Comparison of ENCODE assay signal across 8 cellular contexts in the genomic region with DNA sequence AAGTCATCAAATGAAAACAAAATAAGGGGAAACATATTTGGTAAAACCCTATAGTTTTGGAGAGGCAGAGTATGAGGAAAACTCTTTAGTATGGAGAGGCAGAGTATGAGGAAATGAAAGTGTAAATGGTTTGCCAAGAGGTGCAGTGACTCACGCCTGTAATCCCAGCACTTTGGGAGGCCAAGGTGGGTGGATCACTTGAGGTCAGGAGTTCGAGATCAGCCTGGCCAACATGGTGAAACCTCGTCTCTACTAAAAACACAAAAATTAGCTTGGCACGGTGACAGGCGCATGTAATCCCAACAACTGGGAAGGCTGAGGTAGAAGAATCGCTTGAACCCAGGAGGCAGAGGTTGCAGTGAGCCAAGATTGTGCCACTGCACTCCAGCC.
DNase-seq lines count a peak whose midpoint lies in the region; ATAC-seq and TF ChIP-seq lines count a peak whose summit lies in the region.
"Not testable (repeated sequence)": the region's sequence is repeated elsewhere in the genome, so short reads cannot be mapped to it uniquely, and the experiment has no call there.

No MANE protein-coding gene starts in this region.

- not testable (repeated sequence) for H3K27me3 ChIP-seq in PC-3 (ENCODE audit: low read length); breast epithelium; right lobe of liver; smooth muscle cell (ENCODE audit: low read depth)

- DNase-seq in CD1c-positive myeloid dendritic cell (ENCODE audit: extremely low spot score), result peak; percentile 73
- peak; percentile 42 for DNase-seq in LoVo (ENCODE audit: low spot score)
- peak; percentile 16 for DNase-seq in PC-3
- DNase-seq in breast epithelium (ENCODE audit: low spot score in 2 of 2); right lobe of liver; smooth muscle cell (lab: John Stamatoyannopoulos, UW; ENCODE audit: unreplicated experiment): not testable (repeated sequence)
- DNase-seq in fibroblast of pulmonary artery (ENCODE audit: low read depth), result peak; percentile 30

- H3K9me2 ChIP-seq in PC-3 (replicated peaks; ENCODE audit: low read length), result not testable (repeated sequence)

- POLR2A ChIA-PET in PC-3 (lab: Charles Lee; ENCODE audit: unreplicated experiment), result not testable (repeated sequence)

- H3F3A ChIP-seq in PC-3 (ENCODE audit: low read length, unreplicated experiment), result not testable (repeated sequence)
- peaks cover 26% of the 10 kb centered on the region for H3F3A ChIP-seq in smooth muscle cell (ENCODE audit: low read depth)

- intact Hi-C loops in PC-3 (cut with micrococcal nuclease); right lobe of liver (cut with DNase I): not testable (repeated sequence)
- intact Hi-C loops in breast epithelium (cut with DNase I; ENCODE audit: low total_unique reads), result loop anchor here (5.0 kb wide), 1 partner anchor 683 kb away; no protein-coding TSS in a partner anchor

- H3K27ac ChIP-seq in PC-3 (ENCODE audit: low read length) (peak overlapping the region; percentile 43), breast epithelium (peak overlapping the region; percentile 9 to 26), smooth muscle cell (ENCODE audit: low read depth) (peak overlapping the region; percentile 78)
- not testable (repeated sequence) for H3K27ac ChIP-seq in right lobe of liver

- not testable (repeated sequence) for H4K20me1 ChIP-seq in PC-3 (ENCODE audit: low read length); smooth muscle cell (ENCODE audit: low read depth)

- H3K9me3 ChIP-seq in PC-3 (ENCODE audit: low read length); breast epithelium; right lobe of liver; smooth muscle cell (replicated peaks; ENCODE audit: low read depth): not testable (repeated sequence)

- H3K4me2 ChIP-seq in PC-3 (ENCODE audit: low read length), result not testable (repeated sequence)
- peak overlapping the region; percentile 26 for H3K4me2 ChIP-seq in smooth muscle cell

- 0 out of 2 replicates have a peak overlapping the region, but pooled peaks have one; percentile 14 for H2AFZ ChIP-seq in PC-3 (ENCODE audit: low read length)
- H2AFZ ChIP-seq in smooth muscle cell (ENCODE audit: low read depth), result not testable (repeated sequence)

- not testable (repeated sequence) for TF ChIP-seq CTCF in PC-3 (conservative IDR thresholded peaks at IDR 0.05; ENCODE audit: low read depth, low read length); breast epithelium (IDR thresholded peaks at IDR 0.05); fibroblast of pulmonary artery (IDR thresholded peaks at IDR 0.05; ENCODE audit: low read length, missing control alignments); right lobe of liver (IDR thresholded peaks at IDR 0.05); smooth muscle cell (IDR thresholded peaks at IDR 0.05; ENCODE audit: borderline replicate concordance, insufficient read depth, poor library complexity, severe bottlenecking)

- ATAC-seq in GM21390 (IDR thresholded peaks at IDR 0.05; ENCODE audit: unreplicated experiment) (peak; percentile 18), right lobe of liver (peak in 3 of 4 donors; percentile 18 to 82 (median 67))
- ATAC-seq in PC-3, result not testable (repeated sequence)

- H3K36me3 ChIP-seq in PC-3 (ENCODE audit: low read depth, low read length); breast epithelium; right lobe of liver; smooth muscle cell (ENCODE audit: low read depth): not testable (repeated sequence)

- CTCF ChIA-PET in PC-3 (lab: Charles Lee), result not testable (repeated sequence)

- TF ChIP-seq POLR2A in breast epithelium (IDR thresholded peaks at IDR 0.05); right lobe of liver (IDR thresholded peaks at IDR 0.05): not testable (repeated sequence)

- H3K79me2 ChIP-seq in PC-3 (ENCODE audit: low read length); smooth muscle cell (ENCODE audit: low read depth): not testable (repeated sequence)

- H3K4me3 ChIP-seq in PC-3 (ENCODE audit: low read length); breast epithelium; fibroblast of pulmonary artery (replicated peaks; ENCODE audit: low read depth, low read length); right lobe of liver; smooth muscle cell: not testable (repeated sequence)

- not testable (repeated sequence) for BruUV-seq in PC-3 (replicated peaks; lab: Mats Ljungman, UMichigan)

- H3K9ac ChIP-seq in PC-3 (ENCODE audit: low read length); smooth muscle cell (ENCODE audit: low read depth): not testable (repeated sequence)

- WGBS in right lobe of liver (ENCODE audit: insufficient coverage, low coverage, low lambda C conversion rate, missing lambda C conversion rate), result 27% methylated on average over 5 of the region's 6 CpGs
- WGBS in smooth muscle cell (ENCODE audit: low lambda C conversion rate), result 64% methylated on average over 6 of the region's 6 CpGs

- H3K4me1 ChIP-seq in PC-3 (ENCODE audit: insufficient read depth, low read length); breast epithelium; right lobe of liver; smooth muscle cell (ENCODE audit: low read depth): not testable (repeated sequence)
